Comparison of ENCODE assay signal across 9 cellular contexts in genomic region chr19:17078038-17078919, GRCh38. TPM values are rescaled to one million over a fixed set of nuclear protein-coding genes. Genes with fewer than 3 reads are reported as not detected.
A peak's percentile ranks its signal among the peaks of the same experiment; 100 is the strongest.
DNase-seq lines count a peak whose midpoint lies in the region; ATAC-seq lines count a peak whose summit lies in the region.
"Had no signal": no experiment of that assay in that cellular context is flagged by ENCODE, and none has a peak within 500 bp of the region (broad histone marks: within the 10 kb centered on the region; RNA-seq: fewer than 3 reads in every experiment).

No MANE protein-coding gene starts in this region.

- CTCF ChIA-PET in activated CD4-positive, alpha-beta memory T cell treated with anti-CD3 and anti-CD28 coated beads, Interleukin-2, amount 10 ng/mL, durations not matched to agents 7 days and 5 days (lab: Charles Lee): no interaction called here

- no peaks in the 10 kb centered on the region for H3K9me3 Mint-ChIP-seq in T-helper 1 cell treated with Interleukin-12 subunit alpha and Interleukin-12 subunit beta and Interleukin-4 antibody, amounts not matched to agents 30 μg/mL and 1 μg/mL, for 36 hours
- H3K9me3 Mint-ChIP-seq in activated CD4-positive, alpha-beta memory T cell treated with anti-CD3 and anti-CD28 coated beads, Interleukin-2, amount 10 ng/mL, durations not matched to agents 7 days and 5 days: no peaks in the 10 kb centered on the region
- H3K9me3 Mint-ChIP-seq in immature natural killer cell: no peaks in the 10 kb centered on the region

- H3K4me3 Mint-ChIP-seq in T-helper 1 cell treated with Interleukin-12 subunit alpha and Interleukin-12 subunit beta and Interleukin-4 antibody, amounts not matched to agents 30 μg/mL and 1 μg/mL, for 36 hours: peak overlapping the region; percentile 100
- peak overlapping the region; percentile 69 for H3K4me3 Mint-ChIP-seq in activated CD4-positive, alpha-beta memory T cell treated with anti-CD3 and anti-CD28 coated beads, Interleukin-2, amount 10 ng/mL, durations not matched to agents 7 days and 5 days
- H3K4me3 Mint-ChIP-seq in immature natural killer cell: peak overlapping the region; percentile 70 to 99 (median 98)

- H3K27me3 ChIP-seq in stomach smooth muscle (ENCODE audit: control insufficient read depth in 1 of 2, insufficient read depth in 2 of 2, low read length in 2 of 2): no peaks in the 10 kb centered on the region
- H3K27me3 ChIP-seq: thyroid gland had no signal

- peaks cover 52% of the 10 kb centered on the region for H3K4me1 Mint-ChIP-seq in T-helper 1 cell treated with Interleukin-12 subunit alpha and Interleukin-12 subunit beta and Interleukin-4 antibody, amounts not matched to agents 30 μg/mL and 1 μg/mL, for 36 hours (ENCODE audit: low read depth)
- peaks cover 65% of the 10 kb centered on the region for H3K4me1 Mint-ChIP-seq in activated CD4-positive, alpha-beta memory T cell treated with anti-CD3 and anti-CD28 coated beads, Interleukin-2, amount 10 ng/mL, durations not matched to agents 7 days and 5 days
- peaks cover 78 to 87% of the 10 kb centered on the region in 2 donors for H3K4me1 Mint-ChIP-seq in immature natural killer cell

- peak overlapping the region in 1 of 2 donors; percentile 29 for H3K4me3 ChIP-seq in stomach smooth muscle (ENCODE audit: low read length in 2 of 2)
- H3K4me3 ChIP-seq: thyroid gland had no signal

- no peak for ATAC-seq in GM21717 (IDR thresholded peaks at IDR 0.05; ENCODE audit: unreplicated experiment)

- no peak for DNase-seq in T-helper 1 cell
- DNase-seq in activated CD4-positive, alpha-beta memory T cell treated with anti-CD3 and anti-CD28 coated beads, Interleukin-2, amount 10 ng/mL, durations not matched to agents 7 days and 5 days: no peak
- no peak for DNase-seq in immature natural killer cell
- no peak for DNase-seq in NCI-H2029 (lab: John Stamatoyannopoulos, UW)
- no peak for DNase-seq in activated effector memory CD4-positive, alpha-beta T cell treated with anti-CD3 and anti-CD28 coated beads, Interleukin-2, amount 50 U/mL, for 16 hours
- DNase-seq: thyroid gland had no signal

- H3K27ac ChIP-seq in stomach smooth muscle (ENCODE audit: low read length): peak overlapping the region; percentile 90

- H3K36me3 ChIP-seq in stomach smooth muscle (ENCODE audit: control insufficient read depth in 2 of 2, insufficient read depth in 2 of 2, low read length in 2 of 2): no peaks in the 10 kb centered on the region
- H3K36me3 ChIP-seq: thyroid gland had no signal

- no peaks in the 10 kb centered on the region for H3K9me3 ChIP-seq in stomach smooth muscle (ENCODE audit: control insufficient read depth in 2 of 2, low read length in 2 of 2)
- H3K9me3 ChIP-seq: thyroid gland had no signal

- no peak overlapping the region for H3K27ac Mint-ChIP-seq in T-helper 1 cell treated with Interleukin-12 subunit alpha and Interleukin-12 subunit beta and Interleukin-4 antibody, amounts not matched to agents 30 μg/mL and 1 μg/mL, for 36 hours
- H3K27ac Mint-ChIP-seq in activated CD4-positive, alpha-beta memory T cell treated with anti-CD3 and anti-CD28 coated beads, Interleukin-2, amount 10 ng/mL, durations not matched to agents 7 days and 5 days: peak overlapping the region; percentile 86
- peak overlapping the region in 5 of 6 donors; percentile 19 to 98 (median 85) for H3K27ac Mint-ChIP-seq in immature natural killer cell

- no peak overlapping the region for H3K9ac ChIP-seq in stomach smooth muscle (ENCODE audit: low read length in 2 of 2)

- H3K36me3 Mint-ChIP-seq in T-helper 1 cell treated with Interleukin-12 subunit alpha and Interleukin-12 subunit beta and Interleukin-4 antibody, amounts not matched to agents 30 μg/mL and 1 μg/mL, for 36 hours (ENCODE audit: low read depth): peaks cover 9% of the 10 kb centered on the region
- peaks cover 54% of the 10 kb centered on the region for H3K36me3 Mint-ChIP-seq in activated CD4-positive, alpha-beta memory T cell treated with anti-CD3 and anti-CD28 coated beads, Interleukin-2, amount 10 ng/mL, durations not matched to agents 7 days and 5 days (ENCODE audit: low read depth)
- H3K36me3 Mint-ChIP-seq in immature natural killer cell: no peaks in the 10 kb centered on the region

- POLR2A ChIA-PET in activated CD4-positive, alpha-beta memory T cell treated with anti-CD3 and anti-CD28 coated beads, Interleukin-2, amount 10 ng/mL, durations not matched to agents 7 days and 5 days (lab: Charles Lee): interaction anchor here (1.1 to 2.4 kb wide), 4 partner anchors 9 to 216 kb away, joined by 3 to 14 read pairs (median 4); no protein-coding TSS in a partner anchor

- H3K4me1 ChIP-seq in stomach smooth muscle (ENCODE audit: control insufficient read depth, insufficient read depth, low read length): peaks cover 69% of the 10 kb centered on the region

- H3K27me3 Mint-ChIP-seq in T-helper 1 cell treated with Interleukin-12 subunit alpha and Interleukin-12 subunit beta and Interleukin-4 antibody, amounts not matched to agents 30 μg/mL and 1 μg/mL, for 36 hours (ENCODE audit: low read depth): no peaks in the 10 kb centered on the region
- H3K27me3 Mint-ChIP-seq in activated CD4-positive, alpha-beta memory T cell treated with anti-CD3 and anti-CD28 coated beads, Interleukin-2, amount 10 ng/mL, durations not matched to agents 7 days and 5 days: no peaks in the 10 kb centered on the region
- H3K27me3 Mint-ChIP-seq in immature natural killer cell (ENCODE audit: low read depth in 3 of 3): peaks cover 5 to 23% (median 18%) of the 10 kb centered on the region in 3 donors

RNA-seq across cellular contexts. Expression of gene MYO9B, which starts 2.7 kb away (rescaled TPM):
- total RNA-seq in activated CD4-positive, alpha-beta memory T cell treated with anti-CD3 and anti-CD28 coated beads, Interleukin-2, amount 10 ng/mL, durations not matched to agents 7 days and 5 days: 100 to 1,000 TPM; 190 to 203 TPM
- polyA plus RNA-seq in immature natural killer cell: 10 to 100 TPM in 1 of 3 donors, 1 to 10 TPM in 2; 5.9 to 33.8 (median 6.0) TPM

RNA-seq across cellular contexts. Expression of gene HAUS8, which starts 3.0 kb away (rescaled TPM):
- total RNA-seq in activated CD4-positive, alpha-beta memory T cell treated with anti-CD3 and anti-CD28 coated beads, Interleukin-2, amount 10 ng/mL, durations not matched to agents 7 days and 5 days: 10 to 100 TPM; 37.0 to 40.6 TPM
- 1 to 10 TPM; 1.0 to 9.8 (median 4.9) TPM for polyA plus RNA-seq in immature natural killer cell

RNA-seq across cellular contexts. Expression of gene CPAMD8, which starts 51.7 kb away (rescaled TPM):
- 1 to 10 TPM; 1.2 to 1.4 TPM for total RNA-seq in activated CD4-positive, alpha-beta memory T cell treated with anti-CD3 and anti-CD28 coated beads, Interleukin-2, amount 10 ng/mL, durations not matched to agents 7 days and 5 days
- polyA plus RNA-seq in immature natural killer cell: 1 to 10 TPM; 1.3 to 2.1 (median 1.4) TPM
